In genomic region chr16:64416232-64417010, GRCh38 we compare ENCODE assay signal across 9 cellular contexts.
DNase-seq lines count a peak whose midpoint lies in the region; ATAC-seq, FAIRE-seq and TF ChIP-seq lines count a peak whose summit lies in the region.
"Had no signal": no experiment of that assay in that cellular context is flagged by ENCODE, and none has a peak within 500 bp of the region (broad histone marks: within the 10 kb centered on the region; RNA-seq: fewer than 3 reads in every experiment).

No MANE protein-coding gene starts in this region.

- DNase-seq in HFFc6 (peak; percentile 33), kidney tubule cell (ENCODE audit: low spot score) (peak; percentile 82), NCI-H82 (lab: John Stamatoyannopoulos, UW) (no peak)
- no peak for DNase-seq in activated naive CD4-positive, alpha-beta T cell treated with anti-CD3 and anti-CD28 coated beads for 36 hours
- DNase-seq: immature natural killer cell had no signal

- H3K4me3 Mint-ChIP-seq in HFFc6 = peak overlapping the region; percentile 87
- H3K4me3 Mint-ChIP-seq in activated T-helper 17 cell treated with anti-CD3 and anti-CD28 coated beads, Interleukin-2, amount 50 U/mL, for 72 hours = no peak overlapping the region
- H3K4me3 Mint-ChIP-seq in activated naive CD4-positive, alpha-beta T cell treated with anti-CD3 and anti-CD28 coated beads for 36 hours = no peak overlapping the region

- no peak for TF ChIP-seq CTCF in HFFc6 (IDR thresholded peaks at IDR 0.05)

- peak; percentile 43 for ATAC-seq in activated T-helper 17 cell treated with anti-CD3 and anti-CD28 coated beads, Interleukin-2, amount 50 U/mL, for 72 hours (replicated peaks)
- no peak for ATAC-seq in GM18502 (IDR thresholded peaks at IDR 0.05; ENCODE audit: poor library complexity, unreplicated experiment)
- no peak for ATAC-seq in HG03045 (IDR thresholded peaks at IDR 0.05; ENCODE audit: unreplicated experiment)

- FAIRE-seq in A204.1 (lab: Jason Lieb, UNC) = peak; percentile 35

- no peaks in the 10 kb centered on the region; the same call in 1 of the 2 replicates for H3K9me3 Mint-ChIP-seq in HFFc6
- H3K9me3 Mint-ChIP-seq in activated T-helper 17 cell treated with anti-CD3 and anti-CD28 coated beads, Interleukin-2, amount 50 U/mL, for 72 hours = peaks cover 21% of the 10 kb centered on the region
- peaks cover 13% of the 10 kb centered on the region for H3K9me3 Mint-ChIP-seq in activated naive CD4-positive, alpha-beta T cell treated with anti-CD3 and anti-CD28 coated beads for 36 hours

- no peaks in the 10 kb centered on the region for H3K27me3 Mint-ChIP-seq in HFFc6 (ENCODE audit: insufficient read depth)
- H3K27me3 Mint-ChIP-seq in activated T-helper 17 cell treated with anti-CD3 and anti-CD28 coated beads, Interleukin-2, amount 50 U/mL, for 72 hours = no peaks in the 10 kb centered on the region
- no peaks in the 10 kb centered on the region for H3K27me3 Mint-ChIP-seq in activated naive CD4-positive, alpha-beta T cell treated with anti-CD3 and anti-CD28 coated beads for 36 hours (ENCODE audit: low read depth)

- CTCF ChIA-PET in activated naive CD4-positive, alpha-beta T cell treated with anti-CD3 and anti-CD28 coated beads for 36 hours (lab: Charles Lee) = no interaction called here

- peaks cover 56% of the 10 kb centered on the region for H3K4me1 Mint-ChIP-seq in HFFc6 (ENCODE audit: low read depth)
- no peaks in the 10 kb centered on the region for H3K4me1 Mint-ChIP-seq in activated T-helper 17 cell treated with anti-CD3 and anti-CD28 coated beads, Interleukin-2, amount 50 U/mL, for 72 hours
- no peaks in the 10 kb centered on the region for H3K4me1 Mint-ChIP-seq in activated naive CD4-positive, alpha-beta T cell treated with anti-CD3 and anti-CD28 coated beads for 36 hours (ENCODE audit: low read depth)
- H3K4me1 Mint-ChIP-seq: immature natural killer cell had no signal

- peak overlapping the region; percentile 86 for H3K27ac Mint-ChIP-seq in HFFc6
- H3K27ac Mint-ChIP-seq in activated T-helper 17 cell treated with anti-CD3 and anti-CD28 coated beads, Interleukin-2, amount 50 U/mL, for 72 hours = no peak overlapping the region
- no peak overlapping the region for H3K27ac Mint-ChIP-seq in activated naive CD4-positive, alpha-beta T cell treated with anti-CD3 and anti-CD28 coated beads for 36 hours
- H3K27ac Mint-ChIP-seq: immature natural killer cell had no signal

- H3K36me3 Mint-ChIP-seq in HFFc6 (ENCODE audit: low read depth) = no peaks in the 10 kb centered on the region; the same call in 1 of the 2 replicates
- no peaks in the 10 kb centered on the region for H3K36me3 Mint-ChIP-seq in activated T-helper 17 cell treated with anti-CD3 and anti-CD28 coated beads, Interleukin-2, amount 50 U/mL, for 72 hours (ENCODE audit: low read depth)
- no peaks in the 10 kb centered on the region for H3K36me3 Mint-ChIP-seq in activated naive CD4-positive, alpha-beta T cell treated with anti-CD3 and anti-CD28 coated beads for 36 hours (ENCODE audit: low read depth)

- intact Hi-C loops in activated naive CD4-positive, alpha-beta T cell treated with anti-CD3 and anti-CD28 coated beads for 36 hours (cut with micrococcal nuclease) = no loop called here

Comparison
In these comparisons a context has a peak if more than half of its experiments do, and no peak if none do; other contexts are left out.
1. DNase-seq: peak in HFFc6 (single experiment) and kidney tubule cell (single experiment); none in activated naive CD4-positive, alpha-beta T cell treated with anti-CD3 and anti-CD28 coated beads for 36 hours (single experiment) and NCI-H82 (single experiment).